ENCODE assay signal across 21 cellular contexts in the genomic region with DNA sequence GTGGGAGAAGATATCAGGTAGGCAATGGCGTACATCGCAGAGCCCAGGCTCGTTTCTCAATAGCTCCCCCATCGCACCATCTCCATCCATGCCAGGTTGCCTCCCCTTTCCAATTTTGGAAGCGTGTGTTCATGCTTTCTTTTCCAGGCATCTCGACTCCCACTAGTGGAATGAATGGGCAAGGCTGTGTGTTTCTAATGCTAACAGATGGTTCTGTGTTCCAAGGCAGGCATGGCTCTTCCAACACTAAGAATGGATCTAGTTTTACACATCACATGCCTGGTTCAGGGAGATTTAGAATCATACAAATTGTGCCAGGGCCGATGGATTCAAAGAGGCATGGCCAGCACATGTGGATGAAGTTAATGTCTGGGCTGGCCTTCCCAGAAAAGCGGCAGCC.
A peak's percentile ranks its signal among the peaks of the same experiment; 100 is the strongest.
DNase-seq lines count a peak whose midpoint lies in the region; ATAC-seq and TF ChIP-seq lines count a peak whose summit lies in the region.
"Had no signal": no experiment of that assay in that cellular context is flagged by ENCODE, and none has a peak within 500 bp of the region (broad histone marks: within the 10 kb centered on the region; RNA-seq: fewer than 3 reads in every experiment).

No MANE protein-coding gene starts in this region.

- H3K9me3 ChIP-seq in hepatocyte (ENCODE audit: low read depth) (no peaks in the 10 kb centered on the region), tibial artery (no peaks in the 10 kb centered on the region)
- H3K9me3 ChIP-seq: adrenal gland, gastroesophageal sphincter, spleen, transverse colon had no signal

- H3K79me2 ChIP-seq in hepatocyte = no peaks in the 10 kb centered on the region

- H3K9me2 ChIP-seq in hepatocyte (replicated peaks; ENCODE audit: insufficient read depth) = no peaks in the 10 kb centered on the region

- peak overlapping the region; percentile 52 for H3K27ac Mint-ChIP-seq in activated naive CD4-positive, alpha-beta T cell treated with anti-CD3 and anti-CD28 coated beads, Interleukin-2, amount 10 ng/mL, durations not matched to agents 7 days and 5 days
- H3K27ac Mint-ChIP-seq in HFFc6 = no peak overlapping the region
- no peak overlapping the region for H3K27ac Mint-ChIP-seq in stimulated activated effector memory CD8-positive, alpha-beta T cell treated with anti-CD3 and anti-CD28 coated beads, Interleukin-12 subunit alpha, Interleukin-12 subunit beta, amount 100 ng/mL, for 72 hours
- H3K27ac Mint-ChIP-seq: activated CD4-positive, alpha-beta memory T cell treated with anti-CD3 and anti-CD28 coated beads, Interleukin-2, amount 10 ng/mL, durations not matched to agents 7 days and 5 days had no signal

- H3K36me3 ChIP-seq in hepatocyte (replicated peaks; ENCODE audit: insufficient read depth, low read depth) = no peaks in the 10 kb centered on the region
- no peaks in the 10 kb centered on the region for H3K36me3 ChIP-seq in tibial artery
- H3K36me3 ChIP-seq: adrenal gland, gastroesophageal sphincter, spleen, transverse colon had no signal

- H3K4me3 ChIP-seq in hepatocyte (no peak overlapping the region), tibial artery (no peak overlapping the region)
- H3K4me3 ChIP-seq: adrenal gland, gastroesophageal sphincter, spleen, transverse colon had no signal

- no peaks in the 10 kb centered on the region for H3K9me3 Mint-ChIP-seq in activated naive CD4-positive, alpha-beta T cell treated with anti-CD3 and anti-CD28 coated beads, Interleukin-2, amount 10 ng/mL, durations not matched to agents 7 days and 5 days
- H3K9me3 Mint-ChIP-seq in HFFc6 = peaks cover 72% of the 10 kb centered on the region
- no peaks in the 10 kb centered on the region for H3K9me3 Mint-ChIP-seq in stimulated activated effector memory CD8-positive, alpha-beta T cell treated with anti-CD3 and anti-CD28 coated beads, Interleukin-12 subunit alpha, Interleukin-12 subunit beta, amount 100 ng/mL, for 72 hours
- H3K9me3 Mint-ChIP-seq: activated CD4-positive, alpha-beta memory T cell treated with anti-CD3 and anti-CD28 coated beads, Interleukin-2, amount 10 ng/mL, durations not matched to agents 7 days and 5 days had no signal

- H2AFZ ChIP-seq in hepatocyte = no peak overlapping the region

- no peak for DNase-seq in activated naive CD4-positive, alpha-beta T cell treated with anti-CD3 and anti-CD28 coated beads, Interleukin-2, amount 10 ng/mL, durations not matched to agents 7 days and 5 days
- DNase-seq in activated naive CD4-positive, alpha-beta T cell treated with Interleukin-2 at 50 U/mL for 16 hours = no peak
- DNase-seq in cerebellum (ENCODE audit: low spot score) (peak; percentile 66), hepatocyte (ENCODE audit: low spot score) (no peak), tibial artery (peak in 1 of 2 donors; percentile 24), HFFc6 (no peak)
- no peak for DNase-seq in stimulated activated effector memory CD8-positive, alpha-beta T cell treated with anti-CD3 and anti-CD28 coated beads, Interleukin-12 subunit alpha, Interleukin-12 subunit beta, amount 100 ng/mL, for 72 hours (ENCODE audit: low spot score in 2 of 2)
- DNase-seq: activated CD4-positive, alpha-beta memory T cell treated with anti-CD3 and anti-CD28 coated beads, Interleukin-2, amount 10 ng/mL, durations not matched to agents 7 days and 5 days; activated gamma-delta T cell; adrenal gland; dermis blood vessel endothelial cell; HCEC 1CT; NCI-H1105 treated with DMSO at 0.1 percent for 48 hours; NCI-H69; Right ventricle myocardium superior; spleen; stimulated activated CD4-positive, alpha-beta T cell treated with anti-CD3 and anti-CD28 coated beads, Interleukin-4, amount 100 ng/mL, for 24 hours; stimulated activated naive CD8-positive, alpha-beta T cell treated with anti-CD3 and anti-CD28 coated beads, Interleukin-15, Interleukin-2, amounts not matched to agents 100 U/mL and 50 U/mL, for 24 hours; transverse colon had no signal

- H3K27ac ChIP-seq in hepatocyte (no peak overlapping the region), tibial artery (no peak overlapping the region)
- H3K27ac ChIP-seq: adrenal gland, gastroesophageal sphincter, spleen, transverse colon had no signal

- H3K4me1 ChIP-seq in hepatocyte (ENCODE audit: insufficient read depth) (no peaks in the 10 kb centered on the region), tibial artery (peaks cover 0 to 29% (median 25%) of the 10 kb centered on the region in 4 donors)
- H3K4me1 ChIP-seq: adrenal gland had no signal

- H3K27me3 ChIP-seq in hepatocyte (no peaks in the 10 kb centered on the region), tibial artery (no peaks in the 10 kb centered on the region)
- H3K27me3 ChIP-seq: adrenal gland, gastroesophageal sphincter, transverse colon had no signal

- WGBS in hepatocyte (ENCODE audit: low lambda C conversion rate, missing lambda C conversion rate) = 84% methylated on average over 8 of the region's 8 CpGs

- no peaks in the 10 kb centered on the region for H3K27me3 Mint-ChIP-seq in activated naive CD4-positive, alpha-beta T cell treated with anti-CD3 and anti-CD28 coated beads, Interleukin-2, amount 10 ng/mL, durations not matched to agents 7 days and 5 days
- peaks cover 1% of the 10 kb centered on the region; the same call in 1 of the 2 replicates for H3K27me3 Mint-ChIP-seq in HFFc6 (ENCODE audit: insufficient read depth)
- H3K27me3 Mint-ChIP-seq: activated CD4-positive, alpha-beta memory T cell treated with anti-CD3 and anti-CD28 coated beads, Interleukin-2, amount 10 ng/mL, durations not matched to agents 7 days and 5 days had no signal

- TF ChIP-seq CTCF in hepatocyte (IDR thresholded peaks at IDR 0.05; ENCODE audit: poor library complexity) (peak; percentile 7), tibial artery (IDR thresholded peaks at IDR 0.05) (peak; percentile 14 to 22), HFFc6 (IDR thresholded peaks at IDR 0.05) (no peak)

- intact Hi-C loops in tibial artery (cut with DNase I; ENCODE audit: low total_unique reads) = no loop called here

- no peaks in the 10 kb centered on the region for H3K4me1 Mint-ChIP-seq in activated naive CD4-positive, alpha-beta T cell treated with anti-CD3 and anti-CD28 coated beads, Interleukin-2, amount 10 ng/mL, durations not matched to agents 7 days and 5 days
- no peaks in the 10 kb centered on the region for H3K4me1 Mint-ChIP-seq in HFFc6 (ENCODE audit: low read depth)
- no peaks in the 10 kb centered on the region for H3K4me1 Mint-ChIP-seq in stimulated activated effector memory CD8-positive, alpha-beta T cell treated with anti-CD3 and anti-CD28 coated beads, Interleukin-12 subunit alpha, Interleukin-12 subunit beta, amount 100 ng/mL, for 72 hours
- H3K4me1 Mint-ChIP-seq: activated CD4-positive, alpha-beta memory T cell treated with anti-CD3 and anti-CD28 coated beads, Interleukin-2, amount 10 ng/mL, durations not matched to agents 7 days and 5 days had no signal

- H3K4me2 ChIP-seq in hepatocyte = no peak overlapping the region

- ATAC-seq in GM21423 (IDR thresholded peaks at IDR 0.05; ENCODE audit: unreplicated experiment) = no peak
- no peak for ATAC-seq in stimulated activated effector memory CD8-positive, alpha-beta T cell treated with anti-CD3 and anti-CD28 coated beads, Interleukin-12 subunit alpha, Interleukin-12 subunit beta, amount 100 ng/mL, for 72 hours
- ATAC-seq: gastroesophageal sphincter; stimulated activated naive CD8-positive, alpha-beta T cell treated with anti-CD3 and anti-CD28 coated beads, Interleukin-15, Interleukin-2, amounts not matched to agents 100 U/mL and 50 U/mL, for 24 hours had no signal

- no peak overlapping the region for H3K4me3 Mint-ChIP-seq in activated naive CD4-positive, alpha-beta T cell treated with anti-CD3 and anti-CD28 coated beads, Interleukin-2, amount 10 ng/mL, durations not matched to agents 7 days and 5 days
- no peak overlapping the region for H3K4me3 Mint-ChIP-seq in HFFc6
- H3K4me3 Mint-ChIP-seq in stimulated activated effector memory CD8-positive, alpha-beta T cell treated with anti-CD3 and anti-CD28 coated beads, Interleukin-12 subunit alpha, Interleukin-12 subunit beta, amount 100 ng/mL, for 72 hours = no peak overlapping the region
- H3K4me3 Mint-ChIP-seq: activated CD4-positive, alpha-beta memory T cell treated with anti-CD3 and anti-CD28 coated beads, Interleukin-2, amount 10 ng/mL, durations not matched to agents 7 days and 5 days had no signal

- no peaks in the 10 kb centered on the region for H4K20me1 ChIP-seq in hepatocyte (ENCODE audit: insufficient read depth, poor library complexity, severe bottlenecking)

- CTCF ChIA-PET in activated naive CD4-positive, alpha-beta T cell treated with anti-CD3 and anti-CD28 coated beads, Interleukin-2, amount 10 ng/mL, durations not matched to agents 7 days and 5 days (lab: Charles Lee) = no interaction called here

- no peaks in the 10 kb centered on the region for H3K36me3 Mint-ChIP-seq in activated naive CD4-positive, alpha-beta T cell treated with anti-CD3 and anti-CD28 coated beads, Interleukin-2, amount 10 ng/mL, durations not matched to agents 7 days and 5 days
- H3K36me3 Mint-ChIP-seq in HFFc6 (ENCODE audit: low read depth) = no peaks in the 10 kb centered on the region
- no peaks in the 10 kb centered on the region for H3K36me3 Mint-ChIP-seq in stimulated activated effector memory CD8-positive, alpha-beta T cell treated with anti-CD3 and anti-CD28 coated beads, Interleukin-12 subunit alpha, Interleukin-12 subunit beta, amount 100 ng/mL, for 72 hours
